8 cellular contexts compared by ENCODE assay signal in the genomic region with DNA sequence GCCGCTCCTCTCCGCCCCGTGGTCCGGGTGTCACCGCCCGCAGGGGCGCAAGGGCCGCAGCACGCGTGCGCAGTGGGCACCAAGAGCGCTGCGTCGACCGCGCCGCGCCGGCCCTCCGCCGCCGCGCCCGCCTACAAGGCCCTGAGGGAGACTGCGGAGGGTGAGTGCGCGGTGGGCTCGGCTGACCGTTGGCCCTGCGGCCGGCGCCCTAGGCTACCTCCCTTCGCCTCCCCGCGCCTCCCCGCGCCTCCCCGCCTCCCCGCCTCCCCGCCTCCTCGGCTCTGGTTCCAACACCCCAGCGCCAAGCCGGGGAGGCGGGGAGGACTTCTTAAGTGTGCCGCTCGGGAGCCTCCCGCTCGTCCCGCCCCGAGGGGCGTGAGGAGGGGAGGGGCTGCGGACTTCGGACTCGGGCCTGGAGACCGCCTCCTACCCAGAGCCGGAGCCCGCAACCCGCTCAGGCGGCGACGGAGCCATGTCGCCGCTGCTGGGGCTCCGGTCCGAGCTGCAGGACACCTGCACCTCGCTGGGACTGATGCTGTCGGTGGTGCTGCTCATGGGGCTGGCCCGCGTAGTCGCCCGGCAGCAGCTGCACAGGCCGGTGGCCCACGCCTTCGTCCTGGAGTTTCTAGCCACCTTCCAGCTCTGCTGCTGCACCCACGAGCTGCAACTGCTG. TPM values are rescaled to one million over a fixed set of nuclear protein-coding genes. Genes with fewer than 3 reads are reported as not detected.
DNase-seq lines count a peak whose midpoint lies in the region; ATAC-seq and TF ChIP-seq lines count a peak whose summit lies in the region.

AQP11 (plus strand) TSS at position 433 of the 673 bp plus-strand sequence; CDS start at position 473, 40 bp downstream.

- peak within 1 kb of the TSS; percentile 71 to 96 for H3K9ac ChIP-seq in colonic mucosa (ENCODE audit: low read depth in 2 of 2, low read length in 2 of 2)

- peak within 1 kb of the TSS; percentile 88 for H3K27ac ChIP-seq in colonic mucosa

- H3K4me3 ChIP-seq in AG09309 (ENCODE audit: control insufficient read depth, low read depth, low read length) (peak within 1 kb of the TSS; percentile 79), colonic mucosa (peak within 1 kb of the TSS; percentile 61)

- ATAC-seq in GM18907 (IDR thresholded peaks at IDR 0.05; ENCODE audit: unreplicated experiment) (peak; percentile 89), HG03139 (IDR thresholded peaks at IDR 0.05; ENCODE audit: unreplicated experiment) (peak; percentile 85), left lobe of liver (peak; percentile 88)

- peak; percentile 39 for DNase-seq in AG09309 (ENCODE audit: low read depth)
- peak; percentile 94 for DNase-seq in NCI-H2227 treated with DMSO at 0.1 percent for 48 hours (lab: John Stamatoyannopoulos, UW)
- DNase-seq in activated CD4-positive, alpha-beta T cell treated with anti-CD3 and anti-CD28 coated beads for 24 hours (ENCODE audit: low read depth in 2 of 2): peak; percentile 22 to 53
- peak; percentile 96 for DNase-seq in colonic mucosa
- DNase-seq in left lobe of liver (ENCODE audit: low spot score): peak; percentile 97
- peak; percentile 12 to 63 (median 41) for DNase-seq in stimulated activated CD4-positive, alpha-beta T cell treated with anti-CD3 and anti-CD28 coated beads, Interleukin-1b, Interleukin-23, amount 100 ng/mL, for 24 hours (ENCODE audit: low read depth in 4 of 4, low spot score in 1 of 4)

- no peaks in the 10 kb centered on the region for H3K9me3 ChIP-seq in colonic mucosa

- intact Hi-C loops in colonic mucosa (cut with DNase I): no loop called here

- no peaks in the 10 kb centered on the region for H3K36me3 ChIP-seq in colonic mucosa

- H3K4me1 ChIP-seq in colonic mucosa: peaks cover 6% of the 10 kb centered on the region

- no peaks in the 10 kb centered on the region for H3K27me3 ChIP-seq in colonic mucosa

- TF ChIP-seq CTCF in AG09309 (IDR thresholded peaks at IDR 0.05; ENCODE audit: control insufficient read depth, insufficient read depth, low read depth, low read length, missing control alignments): no peak
- TF ChIP-seq CTCF in colonic mucosa (IDR thresholded peaks at IDR 0.05): no peak

RNA-seq across cellular contexts. Expression of gene AQP11, which starts in this region (rescaled TPM):
- total RNA-seq in colonic mucosa (1 to 10 TPM; 4.3 to 5.4 TPM), left lobe of liver (13.1 TPM)

Comparison
In these comparisons a context has a peak if more than half of its experiments do, and no peak if none do; other contexts are left out.
1. Peak in every context shown above with its lines: DNase-seq, ATAC-seq, H3K4me3 ChIP-seq and H3K27ac ChIP-seq.
2. DNase-seq: peak in every context shown above with its lines; median percentile 97 in left lobe of liver; 96 in colonic mucosa; 94 in NCI-H2227 treated with DMSO at 0.1 percent for 48 hours; 41 in stimulated activated CD4-positive, alpha-beta T cell treated with anti-CD3 and anti-CD28 coated beads, Interleukin-1b, Interleukin-23, amount 100 ng/mL, for 24 hours; 39 in AG09309; 38 in activated CD4-positive, alpha-beta T cell treated with anti-CD3 and anti-CD28 coated beads for 24 hours.